ENCODE assay signal across 2 cellular contexts in genomic region chr15:50751394-50751793, GRCh38.
A peak's percentile ranks its signal among the peaks of the same experiment; 100 is the strongest.
TF ChIP-seq lines count a peak whose summit lies in the region.

No MANE protein-coding gene starts in this region.

TF ChIP-seq in K562, 482 proteins besides CTCF, POLR2A, EP300 and RAD21:
- TF ChIP-seq ZBTB9 (CRISPR knock-in tag; IDR thresholded peaks at IDR 0.05) (no peak), MCM5 (IDR thresholded peaks at IDR 0.05; ENCODE audit: low read depth) (no peak), JUN (IDR thresholded peaks at IDR 0.05; ENCODE audit: borderline replicate concordance, low read depth, low read length) (no peak), JUN (CRISPR knock-in tag; IDR thresholded peaks at IDR 0.05; ENCODE audit: borderline replicate concordance) (no peak), ZNF263 (CRISPR knock-in tag; IDR thresholded peaks at IDR 0.05; ENCODE audit: borderline replicate concordance) (no peak), MEF2A (IDR thresholded peaks at IDR 0.05; ENCODE audit: control insufficient read depth, low read depth, low read length) (no peak), E2F5 (CRISPR knock-in tag; IDR thresholded peaks at IDR 0.05) (no peak), HMBOX1 (IDR thresholded peaks at IDR 0.05) (peak; percentile 33; the same call in 1 of the 2 replicates)

TF ChIP-seq in SK-N-SH, 30 proteins besides CTCF, POLR2A, EP300 and RAD21:
- TF ChIP-seq SIN3A (IDR thresholded peaks at IDR 0.05; ENCODE audit: borderline replicate concordance, low read depth, low read length) (no peak), PBX3 (IDR thresholded peaks at IDR 0.05) (no peak), IRF3 (IDR thresholded peaks at IDR 0.05; ENCODE audit: low read depth, low read length) (no peak), ELF1 (IDR thresholded peaks at IDR 0.05) (no peak), MXI1 (IDR thresholded peaks at IDR 0.05; ENCODE audit: low read depth, low read length) (no peak), RXRA (IDR thresholded peaks at IDR 0.05; ENCODE audit: borderline replicate concordance, low read depth) (no peak), ZBTB33 (IDR thresholded peaks at IDR 0.05; ENCODE audit: borderline replicate concordance, low read depth) (no peak), NRF1 (IDR thresholded peaks at IDR 0.05; ENCODE audit: low read depth, low read length) (no peak), TAF1 (IDR thresholded peaks at IDR 0.05; ENCODE audit: borderline replicate concordance, low read depth, low read length) (no peak), RFX5 (IDR thresholded peaks at IDR 0.05; ENCODE audit: low read length) (no peak), TCF12 (IDR thresholded peaks at IDR 0.05) (no peak), JUND (IDR thresholded peaks at IDR 0.05) (no peak), SMC3 (IDR thresholded peaks at IDR 0.05; ENCODE audit: low read depth, low read length) (no peak)
